8 cellular contexts compared by ENCODE assay signal in the genomic region with DNA sequence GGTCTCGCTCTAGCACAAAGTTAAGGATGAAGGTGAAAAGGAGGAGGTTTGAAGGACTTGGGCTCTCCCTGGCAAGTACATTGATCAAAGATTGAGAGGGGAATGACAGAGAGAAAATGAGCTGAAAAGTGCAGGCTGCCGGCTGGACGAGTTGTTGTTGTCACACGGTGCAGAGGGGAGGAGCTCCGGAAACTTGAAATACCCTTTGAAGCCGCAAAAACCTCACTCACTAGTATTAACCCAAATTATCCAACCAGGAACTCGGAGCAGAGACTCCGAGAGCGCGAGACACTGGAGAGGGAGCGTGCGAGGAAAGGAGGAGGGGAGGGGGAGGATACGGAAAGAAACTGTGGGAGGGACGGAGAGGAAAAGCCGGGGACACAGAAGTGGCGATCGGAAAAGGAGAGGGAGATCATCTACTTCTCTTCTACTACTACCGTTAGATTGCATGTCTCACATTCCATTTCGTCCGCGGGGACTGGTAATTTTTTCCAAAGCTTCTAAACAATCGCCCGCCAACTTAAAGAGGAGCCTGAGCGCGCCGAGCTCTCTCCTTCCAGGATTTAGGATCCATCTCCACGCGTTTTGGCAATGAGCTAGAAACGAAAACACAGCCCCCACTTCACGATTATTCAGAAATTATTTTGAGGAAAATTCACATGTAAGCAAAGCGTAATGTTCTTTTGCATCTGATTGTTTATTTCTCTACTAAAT. TPM values are rescaled to one million over a fixed set of nuclear protein-coding genes. Genes with fewer than 3 reads are reported as not detected.
DNase-seq lines count a peak whose midpoint lies in the region; ATAC-seq, FAIRE-seq and TF ChIP-seq lines count a peak whose summit lies in the region.

A gene (minus strand): TSS at position 104 of the 714 bp plus-strand sequence.

- in situ Hi-C loops in ACHN (cut with HindIII; ENCODE audit: low pct_ligation_motif_present, low pct_unique_long_range_greater_than_20kb, low sequenced_read_pairs), result no loop called here
- in situ Hi-C loops in gastrocnemius medialis (cut with MboI; ENCODE audit: low sequenced_read_pairs in 4 of 4), result no loop called here

- intact Hi-C loops in PC-3 (cut with micrococcal nuclease), result loop anchor here (10.0 kb wide), 2 partner anchors 202 to 328 kb away; no protein-coding TSS in a partner anchor
- intact Hi-C loops in gastrocnemius medialis (cut with DNase I; ENCODE audit: low total_unique reads), result no loop called here

- no peak for FAIRE-seq in GM12892 (lab: Jason Lieb, UNC)

- POLR2A ChIA-PET in PC-3 (lab: Charles Lee; ENCODE audit: unreplicated experiment), result interaction anchor here (0.7 kb wide), 1 partner anchor 388 kb away, joined by 7 read pairs; no protein-coding TSS in a partner anchor

- DNase-seq in ACHN (peak; percentile 33), GM12892 (ENCODE audit: insufficient read length) (peak; percentile 21), HT-29 (ENCODE audit: low spot score) (peak; percentile 47), PC-3 (peak; percentile 24), cardiac fibroblast (ENCODE audit: low read depth in 2 of 2) (peak; percentile 50 to 62), iris pigment epithelial cell (ENCODE audit: low read depth) (peak; percentile 69), gastrocnemius medialis (no peak)

- H3K9me3 ChIP-seq in PC-3 (ENCODE audit: low read length), result no peaks in the 10 kb centered on the region
- no peaks in the 10 kb centered on the region for H3K9me3 ChIP-seq in gastrocnemius medialis

- H3K27me3 ChIP-seq in PC-3 (ENCODE audit: low read length), result peaks cover 70% of the 10 kb centered on the region
- peaks cover 10 to 45% (median 28%) of the 10 kb centered on the region in 3 donors for H3K27me3 ChIP-seq in gastrocnemius medialis

- H3K9me2 ChIP-seq in PC-3 (replicated peaks; ENCODE audit: low read length), result no peaks in the 10 kb centered on the region

- H3K4me1 ChIP-seq in PC-3 (ENCODE audit: insufficient read depth, low read length) (no peaks in the 10 kb centered on the region), gastrocnemius medialis (peaks cover 0 to 14% of the 10 kb centered on the region in 2 donors)

- TF ChIP-seq CTCF in PC-3 (conservative IDR thresholded peaks at IDR 0.05; ENCODE audit: low read depth, low read length), result no peak
- TF ChIP-seq CTCF in cardiac fibroblast (IDR thresholded peaks at IDR 0.05; ENCODE audit: low read depth, low read length), result no peak
- TF ChIP-seq CTCF in gastrocnemius medialis (IDR thresholded peaks at IDR 0.05 in 4 of 5, conservative IDR thresholded peaks at IDR 0.05 in 1 of 5), result no peak

- ATAC-seq in PC-3 (peak; percentile 82), gastrocnemius medialis (peak; percentile 55 to 70), HG03457 (IDR thresholded peaks at IDR 0.05; ENCODE audit: unreplicated experiment) (no peak)

- H4K20me1 ChIP-seq in PC-3 (ENCODE audit: low read length), result no peaks in the 10 kb centered on the region

- no peak within 1 kb of the TSS for H3K27ac ChIP-seq in PC-3 (ENCODE audit: low read length)
- H3K27ac ChIP-seq in gastrocnemius medialis, result peak within 1 kb of the TSS; percentile 65 to 74 (median 70)

- no peaks in the 10 kb centered on the region for H3F3A ChIP-seq in PC-3 (ENCODE audit: low read length, unreplicated experiment)

- TF ChIP-seq POLR2A in GM12892 (IDR thresholded peaks at IDR 0.05; ENCODE audit: low read depth, low read length) (no peak), gastrocnemius medialis (IDR thresholded peaks at IDR 0.05) (peak in 1 of 2 donors; percentile 21)

- peak within 1 kb of the TSS; percentile 69 for H2AFZ ChIP-seq in PC-3 (ENCODE audit: low read length)

- H3K4me3 ChIP-seq in PC-3 (ENCODE audit: low read length) (peak within 1 kb of the TSS; percentile 67), cardiac fibroblast (replicated peaks in 1 of 2; ENCODE audit: low read depth in 2 of 2, low read length in 2 of 2) (peak within 1 kb of the TSS; percentile 50 to 55), gastrocnemius medialis (peak within 1 kb of the TSS; percentile 62 to 67 (median 65))

- peak within 1 kb of the TSS; percentile 89 for H3K4me2 ChIP-seq in PC-3 (ENCODE audit: low read length)

- H3K36me3 ChIP-seq in PC-3 (ENCODE audit: low read depth, low read length) (no peaks in the 10 kb centered on the region), gastrocnemius medialis (no peaks in the 10 kb centered on the region)

- BruUV-seq in PC-3 (replicated peaks; lab: Mats Ljungman, UMichigan), result no TSS peak

- H3K9ac ChIP-seq in PC-3 (ENCODE audit: low read length), result no peak within 1 kb of the TSS

- no peaks in the 10 kb centered on the region for H3K79me2 ChIP-seq in PC-3 (ENCODE audit: low read length)

- CTCF ChIA-PET in PC-3 (lab: Charles Lee), result interaction anchor here (0.5 kb wide), 1 partner anchor 400 kb away, joined by 12 read pairs; no protein-coding TSS in a partner anchor

RNA-seq across cellular contexts. Expression of the gene that starts here (rescaled TPM):
- polyA plus RNA-seq in GM12892 (2012; ENCODE audit: missing spikeins), result not detected
- 0.37 and 0.48 TPM in 2 replicates for total RNA-seq in HT-29 (2014; rRNA removed; shearing (Covaris generic))
- total RNA-seq in PC-3 (2014; rRNA removed) (not detected in 2 replicates), gastrocnemius medialis (1 to 10 TPM in 3 of 4 donors, under 1 TPM in 1; 0.98 to 1.6 (median 1.0) TPM)

Comparison
In these comparisons a context has a peak if more than half of its experiments do, and no peak if none do; other contexts are left out.
1. Peak in DNase-seq in HT-29; RNA of the gene not detected or under 1 TPM.
2. Peak in DNase-seq, ATAC-seq, H3K4me3 ChIP-seq and H3K4me2 ChIP-seq in PC-3; RNA of the gene not detected or under 1 TPM.
3. DNase-seq: peak in ACHN (single experiment), GM12892 (single experiment), cardiac fibroblast (2 of 2) and iris pigment epithelial cell (single experiment); none in gastrocnemius medialis (0 of 2).
4. Peak in every context shown above with its lines, with median percentiles within 50 percentile points of each other: H3K4me3 ChIP-seq.